Comparison of ENCODE assay signal across 32 cellular contexts in genomic region chr15:71931261-71931660, GRCh38.
DNase-seq lines count a peak whose midpoint lies in the region; ATAC-seq, FAIRE-seq and TF ChIP-seq lines count a peak whose summit lies in the region.
"Had no signal": no experiment of that assay in that cellular context is flagged by ENCODE, and none has a peak within 500 bp of the region (broad histone marks: within the 10 kb centered on the region; RNA-seq: fewer than 3 reads in every experiment).

No MANE protein-coding gene starts in this region.

- no peak overlapping the region for H3K27ac ChIP-seq in HEK293 (ENCODE audit: extremely low read depth, low read depth, low read length)
- no peak overlapping the region for H3K27ac ChIP-seq in GM12878 (ENCODE audit: control insufficient read depth, insufficient read depth)
- no peak overlapping the region for H3K27ac ChIP-seq in K562 (ENCODE audit: extremely low read depth, low read depth, low read length)
- H3K27ac ChIP-seq: 22Rv1; A549; BLaER1; BLaER1 treated with 17β-estradiol and CSF1 and Interleukin-3, amounts not matched to agents 10 nM and 100 nM; C4-2B had no signal

- H2AFZ ChIP-seq in GM12878 (ENCODE audit: control insufficient read depth, low read depth, low read length) (no peak overlapping the region), K562 (ENCODE audit: low read depth, low read length) (no peak overlapping the region)

- H3K79me2 ChIP-seq in GM12878 (ENCODE audit: control insufficient read depth, insufficient read depth, low read length), result no peaks in the 10 kb centered on the region
- no peaks in the 10 kb centered on the region for H3K79me2 ChIP-seq in K562 (ENCODE audit: control insufficient read depth, insufficient read depth, low read length)

- DNase-seq in GM12878 (ENCODE audit: low read depth, low spot score) (no peak), K562 (ENCODE audit: extremely low read depth in 1 of 4, low spot score in 3 of 4) (no peak), midbrain (lab: John Stamatoyannopoulos, UW) (no peak), NCI-H146 treated with DMSO at 0.1 percent for 48 hours (lab: John Stamatoyannopoulos, UW; ENCODE audit: unreplicated experiment) (no peak), HK-2 (ENCODE audit: unreplicated experiment) (no peak)
- DNase-seq: 8988T; ACHN; AML-193; BE2C; C1 segment of cervical spinal cord; Caco-2; Calu3; CD4-positive, alpha-beta memory T cell; CD4-positive, alpha-beta T cell; CD4-positive, CD25-positive, alpha-beta regulatory T cell; CD8-positive, alpha-beta memory T cell; CD8-positive, alpha-beta T cell; COR-L47; DMS 273 treated with DMSO at 0.1 percent for 48 hours; DMS153; DMS53; DMS79; DMS79 treated with DMSO at 0.1 percent for 48 hours; DND-41; EL had no signal

- 95% methylated on average over 1 of the region's 1 CpG for WGBS in GM12878 (ENCODE audit: insufficient coverage, insufficient replicate concordance, low lambda C conversion rate, missing lambda C conversion rate)
- 7% methylated on average over 1 of the region's 1 CpG for WGBS in K562 (ENCODE audit: insufficient coverage, low coverage, missing lambda C conversion rate)

- TF ChIP-seq CTCF in HEK293 (tag by site-specific recombination; IDR thresholded peaks at IDR 0.05) (no peak), GM12878 (IDR thresholded peaks at IDR 0.05 in 2 of 3, conservative IDR thresholded peaks at IDR 0.05 in 1 of 3; ENCODE audit: control insufficient read depth in 2 of 3, extremely low read depth in 1 of 3, insufficient read depth in 1 of 3, low read depth in 3 of 3, low read length in 3 of 3) (no peak), K562 (IDR thresholded peaks at IDR 0.05 in 2 of 3, conservative IDR thresholded peaks at IDR 0.05 in 1 of 3; ENCODE audit: insufficient read depth in 2 of 3, low read depth in 1 of 3, low read length in 3 of 3) (no peak)

- SMC1A ChIA-PET in GM12878 (lab: Charles Lee; ENCODE audit: uncharacterized antibody, unreplicated experiment), result no interaction called here

- POLR2A ChIA-PET in HEK293 (lab: Yijun Ruan, JAX) (no interaction called here), GM12878 (lab: Charles Lee) (no interaction called here), K562 (lab: Yijun Ruan, JAX) (interaction anchor here (0.7 kb wide), 1 partner anchor 27 kb away, joined by 3 read pairs; no protein-coding TSS in a partner anchor)

- FAIRE-seq in GM12878 (lab: Jason Lieb, UNC) (no peak), K562 (lab: Jason Lieb, UNC) (no peak)
- FAIRE-seq: A204.1 had no signal

- H3K4me1 ChIP-seq in HEK293 (ENCODE audit: control insufficient read depth, insufficient read depth, low read length) (no peaks in the 10 kb centered on the region), GM12878 (ENCODE audit: control insufficient read depth, insufficient read depth, low read length) (no peaks in the 10 kb centered on the region), K562 (replicated peaks in 1 of 2; ENCODE audit: control insufficient read depth in 2 of 2, insufficient read depth in 2 of 2, low read length in 2 of 2) (no peaks in the 10 kb centered on the region)
- H3K4me1 ChIP-seq: A549; BE2C; BLaER1; BLaER1 treated with 17β-estradiol and CSF1 and Interleukin-3, amounts not matched to agents 10 nM and 100 nM; Caco-2 had no signal

- ATAC-seq in GM12878 (no peak), K562 (no peak)
- ATAC-seq: A549; CD8-positive, alpha-beta T cell had no signal

- in situ Hi-C loops in GM12878 (cut with MboI), result no loop called here
- in situ Hi-C loops in K562 (cut with MboI), result no loop called here

- no peak overlapping the region for H3K4me3 ChIP-seq in HEK293 (ENCODE audit: low read depth, low read length)
- no peak overlapping the region for H3K4me3 ChIP-seq in GM12878
- H3K4me3 ChIP-seq in K562, result no peak overlapping the region
- H3K4me3 ChIP-seq: A549, BLaER1 had no signal

- no peak overlapping the region for H3K4me2 ChIP-seq in GM12878 (ENCODE audit: control insufficient read depth, insufficient read depth)
- H3K4me2 ChIP-seq in K562 (ENCODE audit: insufficient read depth, low read length), result no peak overlapping the region
- H3K4me2 ChIP-seq: A549; BLaER1; BLaER1 treated with 17β-estradiol and CSF1 and Interleukin-3, amounts not matched to agents 10 nM and 100 nM had no signal

- peaks cover 15 to 32% of the 10 kb centered on the region in 2 experiments for H3K36me3 ChIP-seq in HEK293 (ENCODE audit: control insufficient read depth in 2 of 2, insufficient read depth in 1 of 2, low read length in 2 of 2)
- no peaks in the 10 kb centered on the region; a peak in 1 of 4 replicates for H3K36me3 ChIP-seq in GM12878 (ENCODE audit: control insufficient read depth in 2 of 2, insufficient read depth in 2 of 2, low read length in 1 of 2)
- no peaks in the 10 kb centered on the region for H3K36me3 ChIP-seq in K562 (ENCODE audit: control insufficient read depth, insufficient read depth, low read length)

- H3K9me3 ChIP-seq in HEK293 (ENCODE audit: control insufficient read depth, insufficient read depth, low read depth, low read length), result no peaks in the 10 kb centered on the region
- H3K9me3 ChIP-seq in GM12878 (replicated peaks; ENCODE audit: control insufficient read depth, insufficient read depth, low read length), result peaks cover 14% of the 10 kb centered on the region
- H3K9me3 ChIP-seq in K562 (replicated peaks; ENCODE audit: control insufficient read depth, insufficient read depth, low read depth, low read length), result 0 out of 2 replicates have a peak, but pooled peaks cover 2% of the 10 kb centered on the region
- H3K9me3 ChIP-seq: BE2C, Caco-2 had no signal

- RAD21 ChIA-PET in GM12878 (lab: Charles Lee; ENCODE audit: unreplicated experiment), result no interaction called here

- CTCF ChIA-PET in HEK293 (lab: Yijun Ruan, JAX) (no interaction called here), GM12878 (lab: Yijun Ruan, JAX) (no interaction called here), K562 (lab: Yijun Ruan, JAX; ENCODE audit: low intra/inter-chr PET ratio) (no interaction called here)

- BruUV-seq in GM12878 (replicated peaks; lab: Mats Ljungman, UMichigan) (no TSS peak), K562 (replicated peaks; lab: Mats Ljungman, UMichigan) (no TSS peak)

- no peaks in the 10 kb centered on the region for H3K9me1 ChIP-seq in K562 (ENCODE audit: control insufficient read depth, insufficient read depth, low read length)

- TF ChIP-seq RAD21 in GM12878 (IDR thresholded peaks at IDR 0.05; ENCODE audit: insufficient read depth, low read depth, low read length) (no peak), K562 (CRISPR knock-in tag; conservative IDR thresholded peaks at IDR 0.05 in 1 of 2, IDR thresholded peaks at IDR 0.05 in 1 of 2) (no peak)

- no peak for TF ChIP-seq EP300 in GM12878 (IDR thresholded peaks at IDR 0.05; ENCODE audit: borderline replicate concordance in 1 of 2, control insufficient read depth in 1 of 2, low read depth in 2 of 2, low read length in 2 of 2)
- no peak for TF ChIP-seq EP300 in K562 (IDR thresholded peaks at IDR 0.05; ENCODE audit: low read length)

- intact Hi-C loops in GM12878 (cut with micrococcal nuclease; ENCODE audit: unreplicated experiment), result loop anchor here (10.0 kb wide), 1 partner anchor 224 kb away; no protein-coding TSS in a partner anchor
- intact Hi-C loops in K562 (cut with micrococcal nuclease), result no loop called here

- TF ChIP-seq POLR2A in GM12878 (IDR thresholded peaks at IDR 0.05; ENCODE audit: low read depth, low read length), result no peak
- no peak for TF ChIP-seq POLR2A in K562 (conservative IDR thresholded peaks at IDR 0.05)

- H3K9ac ChIP-seq in GM12878 (ENCODE audit: control insufficient read depth, insufficient read depth, low read length) (no peak overlapping the region), K562 (ENCODE audit: insufficient read depth in 1 of 2, low read depth in 2 of 2, low read length in 2 of 2) (no peak overlapping the region)
- H3K9ac ChIP-seq: BLaER1; BLaER1 treated with 17β-estradiol and CSF1 and Interleukin-3, amounts not matched to agents 10 nM and 100 nM had no signal

- H3K27me3 ChIP-seq in GM12878 (replicated peaks in 1 of 2; ENCODE audit: control insufficient read depth in 2 of 2, insufficient read depth in 2 of 2, low read length in 1 of 2), result no peaks in the 10 kb centered on the region
- H3K27me3 ChIP-seq in K562 (ENCODE audit: control insufficient read depth in 2 of 2, insufficient read depth in 2 of 2, low read length in 2 of 2), result no peaks in the 10 kb centered on the region
- H3K27me3 ChIP-seq: BE2C; BLaER1; BLaER1 treated with 17β-estradiol and CSF1 and Interleukin-3, amounts not matched to agents 10 nM and 100 nM had no signal

- H4K20me1 ChIP-seq in GM12878 (ENCODE audit: control insufficient read depth, insufficient read depth) (no peaks in the 10 kb centered on the region), K562 (replicated peaks; ENCODE audit: control insufficient read depth, insufficient read depth, low read length) (no peaks in the 10 kb centered on the region)
- H4K20me1 ChIP-seq: BLaER1; BLaER1 treated with 17β-estradiol and CSF1 and Interleukin-3, amounts not matched to agents 10 nM and 100 nM had no signal

TF ChIP-seq in HEK293, 187 proteins besides CTCF, POLR2A, EP300 and RAD21 (continues in another document):
- TF ChIP-seq KLF9 (tag by site-specific recombination; IDR thresholded peaks at IDR 0.05; ENCODE audit: low read depth) (no peak), SETDB1 (IDR thresholded peaks at IDR 0.05; ENCODE audit: insufficient read length, low read length) (peak; percentile 77)

TF ChIP-seq in GM12878, 131 proteins besides CTCF, POLR2A, EP300 and RAD21:
- TF ChIP-seq YBX1 (IDR thresholded peaks at IDR 0.05) (no peak), CBX5 (IDR thresholded peaks at IDR 0.05; ENCODE audit: low read depth) (peak; percentile 85; the same call in 1 of the 2 replicates)

TF ChIP-seq in K562, 482 proteins besides CTCF, POLR2A, EP300 and RAD21:
- TF ChIP-seq NCOA2 (IDR thresholded peaks at IDR 0.05; ENCODE audit: partially characterized antibody in 2 of 2) (no peak), CAMTA2 (CRISPR knock-in tag; conservative IDR thresholded peaks at IDR 0.05) (no peak), TRIM28 (IDR thresholded peaks at IDR 0.05) (0 out of 2 replicates have a peak, but pooled peaks have one; percentile 32), ZNF280B (CRISPR knock-in tag; IDR thresholded peaks at IDR 0.05) (0 out of 2 replicates have a peak, but pooled peaks have one; percentile 50)

Comparison
In these comparisons a context has a peak if more than half of its experiments do, and no peak if none do; other contexts are left out.
1. Of the 44 proteins assayed by ChIP-seq in both K562 and HEK293: peak only in K562: TRIM28; only in HEK293: SETDB1; in both: none; in neither: 42.